ENCODE assay signal across 8 cellular contexts in the genomic region with DNA sequence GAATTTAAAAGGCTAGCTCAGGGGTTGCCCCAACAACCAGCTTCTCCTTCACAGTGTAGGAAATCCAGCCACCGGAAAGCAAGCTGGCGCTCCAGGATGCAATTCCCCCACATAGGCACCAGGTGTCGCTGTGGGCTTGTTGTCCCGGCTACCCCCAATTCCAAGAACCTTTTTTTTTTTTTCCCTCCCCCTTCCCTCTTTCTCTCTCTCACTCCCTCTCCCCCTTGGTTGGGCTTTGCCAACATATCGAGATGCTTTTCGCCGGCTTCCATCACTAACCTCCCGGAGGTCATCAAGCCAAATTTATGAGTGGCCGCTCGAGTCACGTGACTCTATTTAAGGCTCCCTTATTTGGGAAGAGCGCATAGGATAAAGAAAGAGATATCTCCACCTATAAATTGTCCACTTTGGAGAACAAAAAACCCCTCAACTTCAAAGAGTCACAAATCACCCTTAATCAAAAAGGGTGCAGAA. TPM values are rescaled to one million over a fixed set of nuclear protein-coding genes. Genes with fewer than 3 reads are reported as not detected.
DNase-seq lines count a peak whose midpoint lies in the region; ATAC-seq lines count a peak whose summit lies in the region.

A gene (plus strand): TSS at position 424 of the 474 bp plus-strand sequence. CDS start 73 bp downstream, outside the sequence.

- CTCF ChIA-PET in T-cell (lab: Charles Lee), result interaction anchor here (0.6 to 2.7 kb wide), 26 partner anchors 9 to 827 kb away, joined by 3 to 27 read pairs (median 3); a partner anchor contains a TSS

- peaks cover 29 to 38% (median 33%) of the 10 kb centered on the region in 3 donors for H3K4me1 Mint-ChIP-seq in T-cell

- H3K27me3 Mint-ChIP-seq in T-cell, result peaks cover 63 to 83% of the 10 kb centered on the region in 2 donors

- no peak within 1 kb of the TSS for H3K27ac Mint-ChIP-seq in T-cell

- POLR2A ChIA-PET in T-cell (lab: Charles Lee), result interaction anchor here (0.6 to 1.1 kb wide), 4 partner anchors 24 to 169 kb away, joined by 3 to 8 read pairs (median 6); no protein-coding TSS in a partner anchor

- H3K36me3 Mint-ChIP-seq in T-cell, result no peaks in the 10 kb centered on the region

- H3K9me3 Mint-ChIP-seq in T-cell, result peaks cover 0 to 4% (median 4%) of the 10 kb centered on the region in 3 donors

- ATAC-seq in T-cell (replicated peaks in 1 of 4) (peak in 1 of 4 experiments; percentile 41), HG03520 (IDR thresholded peaks at IDR 0.05; ENCODE audit: unreplicated experiment) (no peak), GM21526 (IDR thresholded peaks at IDR 0.05; ENCODE audit: low FRiP score, unreplicated experiment) (no peak)

- H3K4me3 Mint-ChIP-seq in T-cell, result peak within 1 kb of the TSS; percentile 29 to 68 (median 37)

- DNase-seq in GDM1 (lab: John Stamatoyannopoulos, UW), result peak; percentile 50
- peak; percentile 73 for DNase-seq in NAMALWA (ENCODE audit: low spot score)
- DNase-seq in T-cell, result peak in 32 of 34 experiments; percentile 22 to 64 (median 52)
- peak; percentile 44 for DNase-seq in astrocyte of the hippocampus (ENCODE audit: low read depth, low spot score)
- DNase-seq in iPS-NIHi11 (ENCODE audit: low spot score), result peak; percentile 85
- DNase-seq in stimulated activated CD4-positive, alpha-beta T cell treated with anti-CD3 and anti-CD28 coated beads, Interleukin-12 subunit alpha, Interleukin-12 subunit beta, amount 100 ng/mL, for 48 hours (ENCODE audit: low read depth in 2 of 3, low spot score in 1 of 3), result peak; percentile 41 to 60 (median 47)

RNA-seq across cellular contexts. Expression of the gene that starts here (rescaled TPM):
- not detected for total RNA-seq in T-cell

Comparison
In these comparisons a context has a peak if more than half of its experiments do, and no peak if none do; other contexts are left out.
1. Peak in DNase-seq in T-cell; RNA of the gene not detected or under 1 TPM.